ENCODE assay signal across 11 cellular contexts in genomic region chr5:132471006-132471907, GRCh38. TPM values are rescaled to one million over a fixed set of nuclear protein-coding genes. Genes with fewer than 3 reads are reported as not detected.
DNase-seq lines count a peak whose midpoint lies in the region; ATAC-seq, FAIRE-seq and TF ChIP-seq lines count a peak whose summit lies in the region.
"Had no signal": no experiment of that assay in that cellular context is flagged by ENCODE, and none has a peak within 500 bp of the region (broad histone marks: within the 10 kb centered on the region; RNA-seq: fewer than 3 reads in every experiment).

No MANE protein-coding gene starts in this region.

- no peak for FAIRE-seq in urothelium cell line (lab: Jason Lieb, UNC)

- ATAC-seq in RWPE2 (ENCODE audit: low read depth), result no peak
- ATAC-seq: heart left ventricle had no signal

- no peak for TF ChIP-seq POLR2A in suprapubic skin (IDR thresholded peaks at IDR 0.05)

- peaks cover 19% of the 10 kb centered on the region for H3K4me1 ChIP-seq in RWPE2 (ENCODE audit: insufficient read depth, poor library complexity, severe bottlenecking)
- H3K4me1 ChIP-seq in suprapubic skin, result peaks cover 18% of the 10 kb centered on the region

- TF ChIP-seq CTCF in RWPE2 (IDR thresholded peaks at IDR 0.05; ENCODE audit: poor library complexity, severe bottlenecking) (no peak), epithelial cell of proximal tubule (conservative IDR thresholded peaks at IDR 0.05; ENCODE audit: low read depth, low read length) (no peak), suprapubic skin (IDR thresholded peaks at IDR 0.05) (no peak)

- 83% methylated on average over 7 of the region's 7 CpGs for WGBS in suprapubic skin

- H3K36me3 ChIP-seq in RWPE2 (ENCODE audit: low read depth) (no peaks in the 10 kb centered on the region), suprapubic skin (peaks cover 4% of the 10 kb centered on the region)

- H3K27me3 ChIP-seq in RWPE2 (ENCODE audit: insufficient read depth, poor library complexity, severe bottlenecking), result no peaks in the 10 kb centered on the region
- no peaks in the 10 kb centered on the region for H3K27me3 ChIP-seq in suprapubic skin
- H3K27me3 ChIP-seq: dorsolateral prefrontal cortex, heart left ventricle had no signal

- H3K9me3 ChIP-seq in RWPE2 (ENCODE audit: severe bottlenecking) (no peaks in the 10 kb centered on the region), suprapubic skin (no peaks in the 10 kb centered on the region)

- H3K4me3 ChIP-seq in RWPE2 (ENCODE audit: severe bottlenecking) (no peak overlapping the region), epithelial cell of proximal tubule (ENCODE audit: low read depth, low read length) (no peak overlapping the region), suprapubic skin (no peak overlapping the region)
- H3K4me3 ChIP-seq: dorsolateral prefrontal cortex, heart left ventricle had no signal

- H3K27ac ChIP-seq in RWPE2 (ENCODE audit: poor library complexity, severe bottlenecking), result no peak overlapping the region
- H3K27ac ChIP-seq in suprapubic skin, result no peak overlapping the region
- H3K27ac ChIP-seq: dorsolateral prefrontal cortex had no signal

- DNase-seq in activated CD8-positive, alpha-beta memory T cell treated with anti-CD3 and anti-CD28 coated beads for 24 hours, result peak; percentile 48
- no peak for DNase-seq in activated CD8-positive, alpha-beta memory T cell treated with anti-CD3 and anti-CD28 coated beads, Interleukin-2, amount 50 U/mL, for 4 hours
- DNase-seq in RWPE2 (ENCODE audit: low spot score), result peak; percentile 26
- DNase-seq in epithelial cell of proximal tubule (ENCODE audit: low read depth), result peak; percentile 56
- peak; percentile 19 to 35 for DNase-seq in suprapubic skin (ENCODE audit: low spot score in 2 of 2)
- no peak for DNase-seq in urothelium cell line (ENCODE audit: low spot score)
- no peak for DNase-seq in SIG-M5 (lab: John Stamatoyannopoulos, UW)
- DNase-seq in NCI-H187 (lab: John Stamatoyannopoulos, UW), result no peak
- DNase-seq: NCI-H446 had no signal

- no peak for TF ChIP-seq EP300 in suprapubic skin (IDR thresholded peaks at IDR 0.05)

RNA-seq across cellular contexts. Expression of gene IRF1, which starts 19.3 kb away (rescaled TPM):
- total RNA-seq in epithelial cell of proximal tubule, result 33.0 and 41.5 TPM in 2 replicates
- 10 to 100 TPM; 17.5 to 24.1 (median 20.1) TPM for total RNA-seq in suprapubic skin

Comparison
In these comparisons a context has a peak if more than half of its experiments do, and no peak if none do; other contexts are left out.
1. DNase-seq: peak in activated CD8-positive, alpha-beta memory T cell treated with anti-CD3 and anti-CD28 coated beads for 24 hours (single experiment), RWPE2 (single experiment), epithelial cell of proximal tubule (single experiment) and suprapubic skin (2 of 2); none in activated CD8-positive, alpha-beta memory T cell treated with anti-CD3 and anti-CD28 coated beads, Interleukin-2, amount 50 U/mL, for 4 hours (single experiment), urothelium cell line (single experiment), SIG-M5 (single experiment) and NCI-H187 (0 of 2).